In the genomic region with DNA sequence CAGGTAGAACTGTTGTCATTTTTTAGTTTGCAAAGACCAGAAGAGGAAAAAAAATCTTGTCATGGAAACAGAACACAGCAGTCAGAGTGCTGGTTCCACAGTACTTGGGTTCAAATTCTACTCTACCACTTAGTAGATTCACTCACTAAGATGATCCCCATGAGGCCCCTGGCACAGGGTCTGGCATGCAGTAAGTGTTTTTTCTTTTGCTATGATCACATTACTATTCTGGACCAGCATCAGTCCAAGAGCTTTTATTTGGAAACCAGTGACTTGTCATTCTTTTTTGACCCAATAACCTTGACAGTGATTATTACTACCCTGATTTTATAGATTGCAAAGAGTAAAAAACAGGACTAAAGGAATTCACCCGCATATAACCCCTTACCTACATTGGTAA, we compare ENCODE assay signal across 1 cellular context.
A peak's percentile ranks its signal among the peaks of the same experiment; 100 is the strongest.
TF ChIP-seq lines count a peak whose summit lies in the region.

No MANE protein-coding gene starts in this region.

TF ChIP-seq in K562, 482 proteins besides CTCF, POLR2A, EP300 and RAD21:
- TF ChIP-seq NFIX (CRISPR knock-in tag; IDR thresholded peaks at IDR 0.05; ENCODE audit: low read depth) (no peak), RBFOX2 (IDR thresholded peaks at IDR 0.05; ENCODE audit: low read depth, low read length) (peak; percentile 29; the same call in 1 of the 2 replicates)
